ENCODE assay signal across 8 cellular contexts in the genomic region with DNA sequence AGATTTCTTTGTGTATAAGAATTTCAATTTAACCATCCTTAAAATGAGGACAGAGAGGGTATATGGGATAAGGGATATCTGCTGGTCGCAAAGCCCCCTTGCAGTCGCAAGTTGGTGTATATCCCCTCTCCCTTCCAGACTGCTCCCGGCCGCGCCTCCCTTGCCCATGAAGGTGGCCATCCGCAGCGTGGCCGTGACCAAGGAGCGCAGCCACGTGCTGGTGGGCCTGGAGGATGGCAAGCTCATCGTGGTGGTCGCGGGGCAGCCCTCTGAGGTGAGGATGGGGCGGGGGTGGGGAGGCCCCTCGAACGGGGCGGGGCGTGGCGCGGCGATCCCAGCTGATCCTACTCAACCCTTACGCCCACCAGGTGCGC. TPM values are rescaled to one million over a fixed set of nuclear protein-coding genes. Genes with fewer than 3 reads are reported as not detected.
A peak's percentile ranks its signal among the peaks of the same experiment; 100 is the strongest.
DNase-seq lines count a peak whose midpoint lies in the region; ATAC-seq lines count a peak whose summit lies in the region.

No MANE protein-coding gene starts in this region.

- H3K36me3 ChIP-seq in ectodermal cell (ENCODE audit: control insufficient read depth, insufficient read depth, low read length) (no peaks in the 10 kb centered on the region), muscle layer of colon (ENCODE audit: insufficient read depth, low read length) (peaks cover 13% of the 10 kb centered on the region), urinary bladder (ENCODE audit: insufficient read depth) (no peaks in the 10 kb centered on the region)

- H3K4me3 ChIP-seq in ectodermal cell (ENCODE audit: insufficient read depth, low read depth, low read length) (peak overlapping the region; percentile 57), muscle layer of colon (ENCODE audit: low read depth in 1 of 2, low read length in 2 of 2) (peak overlapping the region in 1 of 2 donors; percentile 66), urinary bladder (ENCODE audit: low read depth, low read length) (peak overlapping the region; percentile 30)

- peaks cover 3% of the 10 kb centered on the region for H3K36me3 Mint-ChIP-seq in activated naive CD8-positive, alpha-beta T cell
- peaks cover 10% of the 10 kb centered on the region for H3K36me3 Mint-ChIP-seq in activated naive CD8-positive, alpha-beta T cell treated with anti-CD3 and anti-CD28 coated beads, Interleukin-2, amount 50 U/mL, for 24 hours (ENCODE audit: low read depth)

- peaks cover 10% of the 10 kb centered on the region for H3K4me1 Mint-ChIP-seq in activated naive CD8-positive, alpha-beta T cell (ENCODE audit: low read depth)
- peaks cover 12% of the 10 kb centered on the region for H3K4me1 Mint-ChIP-seq in activated naive CD8-positive, alpha-beta T cell treated with anti-CD3 and anti-CD28 coated beads, Interleukin-2, amount 50 U/mL, for 24 hours

- H3K4me1 ChIP-seq in ectodermal cell (ENCODE audit: control insufficient read depth, insufficient read depth, low read length) (no peaks in the 10 kb centered on the region), muscle layer of colon (ENCODE audit: insufficient read depth, low read length) (no peaks in the 10 kb centered on the region), urinary bladder (ENCODE audit: insufficient read depth) (no peaks in the 10 kb centered on the region)

- H3K27me3 ChIP-seq in ectodermal cell (ENCODE audit: control insufficient read depth, insufficient read depth, low read length, poor library complexity, severe bottlenecking) (no peaks in the 10 kb centered on the region), muscle layer of colon (ENCODE audit: control insufficient read depth in 1 of 2, insufficient read depth in 2 of 2, low read length in 2 of 2) (no peaks in the 10 kb centered on the region)

- no peak for ATAC-seq in activated naive CD8-positive, alpha-beta T cell treated with anti-CD3 and anti-CD28 coated beads, Interleukin-2, amount 50 U/mL, for 24 hours

- H3K27ac ChIP-seq in ectodermal cell (ENCODE audit: insufficient read depth, low read depth, low read length, poor library complexity, severe bottlenecking) (no peak overlapping the region), muscle layer of colon (ENCODE audit: low read depth, low read length) (peak overlapping the region; percentile 86), urinary bladder (ENCODE audit: low read depth) (no peak overlapping the region)

- no peaks in the 10 kb centered on the region for H3K27me3 Mint-ChIP-seq in activated naive CD8-positive, alpha-beta T cell
- no peaks in the 10 kb centered on the region for H3K27me3 Mint-ChIP-seq in activated naive CD8-positive, alpha-beta T cell treated with anti-CD3 and anti-CD28 coated beads, Interleukin-2, amount 50 U/mL, for 24 hours

- DNase-seq in activated naive CD8-positive, alpha-beta T cell treated with anti-CD3 and anti-CD28 coated beads, Interleukin-2, amount 50 U/mL, for 24 hours: no peak
- DNase-seq in superior temporal gyrus (ENCODE audit: extremely low spot score) (no peak), MV-4-11 (lab: John Stamatoyannopoulos, UW) (no peak), SW480 (ENCODE audit: low spot score) (no peak)

- peak overlapping the region; percentile 61 for H3K27ac Mint-ChIP-seq in activated naive CD8-positive, alpha-beta T cell
- no peak overlapping the region for H3K27ac Mint-ChIP-seq in activated naive CD8-positive, alpha-beta T cell treated with anti-CD3 and anti-CD28 coated beads, Interleukin-2, amount 50 U/mL, for 24 hours

- WGBS in ectodermal cell, 2 experiments: 50 to 51% methylated on average over 23 of the region's 23 CpGs
- WGBS in urinary bladder: 22% methylated on average over 23 of the region's 23 CpGs

- H3K4me3 Mint-ChIP-seq in activated naive CD8-positive, alpha-beta T cell: peak overlapping the region; percentile 63
- no peak overlapping the region for H3K4me3 Mint-ChIP-seq in activated naive CD8-positive, alpha-beta T cell treated with anti-CD3 and anti-CD28 coated beads, Interleukin-2, amount 50 U/mL, for 24 hours

- H3K9me3 Mint-ChIP-seq in activated naive CD8-positive, alpha-beta T cell (ENCODE audit: low read depth): no peaks in the 10 kb centered on the region
- no peaks in the 10 kb centered on the region for H3K9me3 Mint-ChIP-seq in activated naive CD8-positive, alpha-beta T cell treated with anti-CD3 and anti-CD28 coated beads, Interleukin-2, amount 50 U/mL, for 24 hours

- H3K9ac ChIP-seq in muscle layer of colon (ENCODE audit: low read length): no peak overlapping the region

- no peaks in the 10 kb centered on the region for H3K9me3 ChIP-seq in ectodermal cell (ENCODE audit: control insufficient read depth, low read length)
- no peaks in the 10 kb centered on the region for H3K9me3 ChIP-seq in muscle layer of colon (ENCODE audit: low read length)

RNA-seq across cellular contexts. Expression of a gene that starts 29.4 kb away (rescaled TPM):
- polyA plus RNA-seq in ectodermal cell (2013, experiment 1 of 4): 11.7 TPM
- 13.8 TPM for polyA plus RNA-seq in ectodermal cell (2013, experiment 2 of 4)
- 10.7 TPM for polyA plus RNA-seq in ectodermal cell (2013, experiment 3 of 4)
- 12.9 TPM for polyA plus RNA-seq in ectodermal cell (2013, experiment 4 of 4)
- total RNA-seq in urinary bladder: 13.1 TPM
- 26.5 TPM for polyA plus RNA-seq in urinary bladder

RNA-seq across cellular contexts. Expression of a gene that starts 32.3 kb away (rescaled TPM):
- 34.5 TPM for polyA plus RNA-seq in ectodermal cell (2013, experiment 1 of 4)
- polyA plus RNA-seq in ectodermal cell (2013, experiment 2 of 4): 35.5 TPM
- 37.3 TPM for polyA plus RNA-seq in ectodermal cell (2013, experiment 3 of 4)
- polyA plus RNA-seq in ectodermal cell (2013, experiment 4 of 4): 43.0 TPM
- 17.6 TPM for total RNA-seq in urinary bladder
- polyA plus RNA-seq in urinary bladder: 60.7 TPM
